12 cellular contexts compared by ENCODE assay signal in genomic region chr5:82467006-82467561, GRCh38.
DNase-seq lines count a peak whose midpoint lies in the region; ATAC-seq and TF ChIP-seq lines count a peak whose summit lies in the region.
"Had no signal": no experiment of that assay in that cellular context is flagged by ENCODE, and none has a peak within 500 bp of the region (broad histone marks: within the 10 kb centered on the region; RNA-seq: fewer than 3 reads in every experiment).

No MANE protein-coding gene starts in this region.

- H2AK5ac ChIP-seq in mesendoderm (ENCODE audit: low read length): no peak overlapping the region

- no peak overlapping the region for H3K4me2 ChIP-seq in mesendoderm (ENCODE audit: low read length)

- no peak overlapping the region for H2BK15ac ChIP-seq in mesendoderm (replicated peaks; ENCODE audit: low read depth)

- no peak overlapping the region for H3K23ac ChIP-seq in mesendoderm (ENCODE audit: low read length)

- H3K27ac ChIP-seq in mesendoderm (ENCODE audit: low read depth, low read length): no peak overlapping the region
- H3K27ac ChIP-seq: parathyroid adenoma, SK-N-MC had no signal

- WGBS in mesendoderm (ENCODE audit: extremely low coverage, insufficient coverage, low lambda C conversion rate): no CpG with 5 or more reads among the region's 6 CpGs

- H3K4me1 ChIP-seq in mesendoderm (ENCODE audit: control insufficient read depth, low read depth, low read length): no peaks in the 10 kb centered on the region
- H3K4me1 ChIP-seq: parathyroid adenoma had no signal

- no peak overlapping the region for H3K18ac ChIP-seq in mesendoderm (ENCODE audit: low read length)

- H3K4ac ChIP-seq in mesendoderm (ENCODE audit: low read depth, low read length): no peak overlapping the region

- H3K4me3 ChIP-seq in AG09309 (ENCODE audit: control insufficient read depth, low read depth, low read length) (peak overlapping the region; percentile 20), choroid plexus epithelial cell (ENCODE audit: low read depth, low read length) (peak overlapping the region; percentile 15), mesendoderm (ENCODE audit: low read length) (no peak overlapping the region)
- H3K4me3 ChIP-seq: SK-N-MC had no signal

- no peak overlapping the region for H3K56ac ChIP-seq in mesendoderm (ENCODE audit: low read length)

- no peak overlapping the region for H4K8ac ChIP-seq in mesendoderm (ENCODE audit: low read depth, low read length)

- H3K79me2 ChIP-seq in mesendoderm (ENCODE audit: control insufficient read depth, insufficient read depth, low read length): no peaks in the 10 kb centered on the region
- H3K79me2 ChIP-seq: parathyroid adenoma had no signal

- ATAC-seq in GM21360 (IDR thresholded peaks at IDR 0.05; ENCODE audit: unreplicated experiment) (no peak), GM18511 (IDR thresholded peaks at IDR 0.05; ENCODE audit: unreplicated experiment) (no peak), HG03469 (IDR thresholded peaks at IDR 0.05; ENCODE audit: unreplicated experiment) (no peak)
- ATAC-seq: effector memory CD8-positive, alpha-beta T cell had no signal

- H4K5ac ChIP-seq in mesendoderm (ENCODE audit: low read length): no peak overlapping the region

- H3K27me3 ChIP-seq in mesendoderm (ENCODE audit: insufficient read depth, low read length, poor library complexity): no peaks in the 10 kb centered on the region

- H3K9ac ChIP-seq in mesendoderm (ENCODE audit: low read length): no peak overlapping the region
- H3K9ac ChIP-seq: parathyroid adenoma had no signal

- DNase-seq in AG09309 (ENCODE audit: low read depth) (peak; percentile 11), KBM-7 (peak; percentile 39), choroid plexus epithelial cell (ENCODE audit: low read depth) (peak; percentile 75), mesendoderm (peak; percentile 7), D341Med (ENCODE audit: low spot score) (no peak)
- DNase-seq: activated naive CD4-positive, alpha-beta T cell treated with anti-CD3 and anti-CD28 coated beads, Interleukin-2, amount 50 U/mL, for 16 hours; effector memory CD8-positive, alpha-beta T cell had no signal

- TF ChIP-seq CTCF in AG09309 (IDR thresholded peaks at IDR 0.05; ENCODE audit: control insufficient read depth, insufficient read depth, low read depth, low read length, missing control alignments) (peak; percentile 43), choroid plexus epithelial cell (conservative IDR thresholded peaks at IDR 0.05; ENCODE audit: low read depth, low read length) (peak; percentile 66)

- no peak overlapping the region for H2BK120ac ChIP-seq in mesendoderm (ENCODE audit: low read depth, low read length)

- no peak overlapping the region for H2BK5ac ChIP-seq in mesendoderm (ENCODE audit: low read length)

- in situ Hi-C loops in KBM-7 (cut with MboI; ENCODE audit: low pct_unique_long_range_greater_than_20kb, low sequenced_read_pairs): no loop called here

- H3K36me3 ChIP-seq in mesendoderm (ENCODE audit: control insufficient read depth, insufficient read depth, low read length): no peaks in the 10 kb centered on the region

- no peaks in the 10 kb centered on the region for H3K79me1 ChIP-seq in mesendoderm (ENCODE audit: low read length)
